In genomic region chr21:14306143-14306907, GRCh38 we compare ENCODE assay signal across 10 cellular contexts.
DNase-seq lines count a peak whose midpoint lies in the region; ATAC-seq and TF ChIP-seq lines count a peak whose summit lies in the region.
"Had no signal": no experiment of that assay in that cellular context is flagged by ENCODE, and none has a peak within 500 bp of the region (broad histone marks: within the 10 kb centered on the region; RNA-seq: fewer than 3 reads in every experiment).

No MANE protein-coding gene starts in this region.

- TF ChIP-seq EP300 in neural cell (conservative IDR thresholded peaks at IDR 0.05; ENCODE audit: poor library complexity, severe bottlenecking): no peak

- no peaks in the 10 kb centered on the region for H4K20me1 ChIP-seq in neural cell (ENCODE audit: insufficient read depth)

- no peak for ATAC-seq in GM21529 (IDR thresholded peaks at IDR 0.05; ENCODE audit: unreplicated experiment)

- H3K27me3 ChIP-seq in neural cell (ENCODE audit: insufficient read depth, low read depth, low read length): no peaks in the 10 kb centered on the region
- H3K27me3 ChIP-seq in left ventricle myocardium inferior (ENCODE audit: low read depth): no peaks in the 10 kb centered on the region
- H3K27me3 ChIP-seq: right atrium auricular region had no signal

- H3K4me3 ChIP-seq in choroid plexus epithelial cell (ENCODE audit: low read depth, low read length) (no peak overlapping the region), neural cell (ENCODE audit: low read length) (no peak overlapping the region), left ventricle myocardium inferior (no peak overlapping the region)
- H3K4me3 ChIP-seq: right atrium auricular region had no signal

- no peaks in the 10 kb centered on the region for H3K4me1 ChIP-seq in left ventricle myocardium inferior
- H3K4me1 ChIP-seq: right atrium auricular region had no signal

- H3F3A ChIP-seq in neural cell (ENCODE audit: insufficient read depth, low read length, poor library complexity, severe bottlenecking): no peaks in the 10 kb centered on the region

- intact Hi-C loops in left ventricle myocardium inferior (cut with micrococcal nuclease): no loop called here

- no peaks in the 10 kb centered on the region for H3K79me2 ChIP-seq in neural cell (replicated peaks; ENCODE audit: insufficient read depth, low read length)

- H2AFZ ChIP-seq in neural cell (ENCODE audit: low read depth, low read length): no peak overlapping the region

- H3K27ac ChIP-seq in neural cell (ENCODE audit: low read length) (no peak overlapping the region), left ventricle myocardium inferior (replicated peaks) (no peak overlapping the region)
- H3K27ac ChIP-seq: right atrium auricular region had no signal

- TF ChIP-seq RAD21 in neural cell (conservative IDR thresholded peaks at IDR 0.05): peak; percentile 70

- no peak overlapping the region for H3K9ac ChIP-seq in neural cell (ENCODE audit: low read length)

- no peak overlapping the region for H3K4me2 ChIP-seq in neural cell (ENCODE audit: low read length)

- H3K36me3 ChIP-seq in neural cell (ENCODE audit: insufficient read depth, low read length) (no peaks in the 10 kb centered on the region), left ventricle myocardium inferior (no peaks in the 10 kb centered on the region)
- H3K36me3 ChIP-seq: right atrium auricular region had no signal

- DNase-seq in NCI-H1105 treated with DMSO at 0.1 percent for 48 hours (lab: John Stamatoyannopoulos, UW) (peak; percentile 6), NCI-H1105 (lab: John Stamatoyannopoulos, UW) (no peak), NCI-H460 (ENCODE audit: extremely low read depth, low read depth) (peak; percentile 21), choroid plexus epithelial cell (ENCODE audit: low read depth) (peak; percentile 39), T1000 (lab: John Stamatoyannopoulos, UW) (no peak), left ventricle myocardium inferior (no peak)
- DNase-seq: central memory CD4-positive, alpha-beta T cell had no signal

- TF ChIP-seq CTCF in choroid plexus epithelial cell (conservative IDR thresholded peaks at IDR 0.05; ENCODE audit: low read depth, low read length): no peak
- TF ChIP-seq CTCF in neural cell (IDR thresholded peaks at IDR 0.05; ENCODE audit: poor library complexity, severe bottlenecking): peak; percentile 63
- TF ChIP-seq CTCF in left ventricle myocardium inferior (IDR thresholded peaks at IDR 0.05; ENCODE audit: borderline replicate concordance): no peak

- H3K9me3 ChIP-seq in neural cell (ENCODE audit: low read length) (peaks cover 3% of the 10 kb centered on the region), left ventricle myocardium inferior (replicated peaks) (no peaks in the 10 kb centered on the region)
- H3K9me3 ChIP-seq: right atrium auricular region had no signal

- H3K9me2 ChIP-seq in neural cell (ENCODE audit: insufficient read depth, low read length): no peaks in the 10 kb centered on the region

TF ChIP-seq in neural cell, 6 proteins besides CTCF, POLR2A, EP300 and RAD21:
- TF ChIP-seq POLR2AphosphoS5 (IDR thresholded peaks at IDR 0.05) (no peak), SMC3 (conservative IDR thresholded peaks at IDR 0.05; ENCODE audit: poor library complexity) (peak; percentile 66)

Comparison
In these comparisons a context has a peak if more than half of its experiments do, and no peak if none do; other contexts are left out.
1. DNase-seq: peak in NCI-H1105 treated with DMSO at 0.1 percent for 48 hours (single experiment), NCI-H460 (single experiment) and choroid plexus epithelial cell (single experiment); none in NCI-H1105 (single experiment), T1000 (single experiment) and left ventricle myocardium inferior (single experiment).